ENCODE assay signal across 1 cellular context in the genomic region with DNA sequence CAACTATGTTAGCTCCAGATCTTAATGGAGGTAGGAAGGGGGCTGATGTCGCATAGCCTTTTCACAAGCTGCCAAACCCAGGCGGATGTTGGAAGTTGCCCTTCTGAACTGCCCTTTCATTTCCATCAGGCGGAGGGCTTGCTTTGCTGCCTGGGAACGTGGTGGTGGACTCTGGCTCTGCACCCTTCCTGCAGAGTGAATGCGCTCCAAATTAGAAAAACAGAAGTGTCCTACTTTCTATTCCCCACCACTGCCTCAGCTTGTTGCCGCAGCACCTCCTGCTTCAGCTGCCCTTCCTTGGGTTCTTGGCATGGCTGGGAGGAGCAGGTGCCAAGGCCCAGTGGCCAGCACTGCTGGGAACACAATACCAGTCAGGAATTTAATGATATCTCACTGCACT.
TF ChIP-seq lines count a peak whose summit lies in the region.

No MANE protein-coding gene starts in this region.

TF ChIP-seq in HepG2, 621 proteins besides CTCF, POLR2A, EP300 and RAD21 (continued from another document):
- TF ChIP-seq, protein P1, sequence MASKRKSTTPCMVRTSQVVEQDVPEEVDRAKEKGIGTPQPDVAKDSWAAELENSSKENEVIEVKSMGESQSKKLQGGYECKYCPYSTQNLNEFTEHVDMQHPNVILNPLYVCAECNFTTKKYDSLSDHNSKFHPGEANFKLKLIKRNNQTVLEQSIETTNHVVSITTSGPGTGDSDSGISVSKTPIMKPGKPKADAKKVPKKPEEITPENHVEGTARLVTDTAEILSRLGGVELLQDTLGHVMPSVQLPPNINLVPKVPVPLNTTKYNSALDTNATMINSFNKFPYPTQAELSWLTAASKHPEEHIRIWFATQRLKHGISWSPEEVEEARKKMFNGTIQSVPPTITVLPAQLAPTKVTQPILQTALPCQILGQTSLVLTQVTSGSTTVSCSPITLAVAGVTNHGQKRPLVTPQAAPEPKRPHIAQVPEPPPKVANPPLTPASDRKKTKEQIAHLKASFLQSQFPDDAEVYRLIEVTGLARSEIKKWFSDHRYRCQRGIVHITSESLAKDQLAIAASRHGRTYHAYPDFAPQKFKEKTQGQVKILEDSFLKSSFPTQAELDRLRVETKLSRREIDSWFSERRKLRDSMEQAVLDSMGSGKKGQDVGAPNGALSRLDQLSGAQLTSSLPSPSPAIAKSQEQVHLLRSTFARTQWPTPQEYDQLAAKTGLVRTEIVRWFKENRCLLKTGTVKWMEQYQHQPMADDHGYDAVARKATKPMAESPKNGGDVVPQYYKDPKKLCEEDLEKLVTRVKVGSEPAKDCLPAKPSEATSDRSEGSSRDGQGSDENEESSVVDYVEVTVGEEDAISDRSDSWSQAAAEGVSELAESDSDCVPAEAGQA (IDR thresholded peaks at IDR 0.05; ENCODE audit: low read depth), result no peak
- TF ChIP-seq, protein P1 (CRISPR knock-in tag; IDR thresholded peaks at IDR 0.05; ENCODE audit: borderline replicate concordance), result no peak
- TF ChIP-seq ZNF570 (CRISPR knock-in tag; IDR thresholded peaks at IDR 0.05; ENCODE audit: borderline replicate concordance), result no peak
- TF ChIP-seq, protein P2, sequence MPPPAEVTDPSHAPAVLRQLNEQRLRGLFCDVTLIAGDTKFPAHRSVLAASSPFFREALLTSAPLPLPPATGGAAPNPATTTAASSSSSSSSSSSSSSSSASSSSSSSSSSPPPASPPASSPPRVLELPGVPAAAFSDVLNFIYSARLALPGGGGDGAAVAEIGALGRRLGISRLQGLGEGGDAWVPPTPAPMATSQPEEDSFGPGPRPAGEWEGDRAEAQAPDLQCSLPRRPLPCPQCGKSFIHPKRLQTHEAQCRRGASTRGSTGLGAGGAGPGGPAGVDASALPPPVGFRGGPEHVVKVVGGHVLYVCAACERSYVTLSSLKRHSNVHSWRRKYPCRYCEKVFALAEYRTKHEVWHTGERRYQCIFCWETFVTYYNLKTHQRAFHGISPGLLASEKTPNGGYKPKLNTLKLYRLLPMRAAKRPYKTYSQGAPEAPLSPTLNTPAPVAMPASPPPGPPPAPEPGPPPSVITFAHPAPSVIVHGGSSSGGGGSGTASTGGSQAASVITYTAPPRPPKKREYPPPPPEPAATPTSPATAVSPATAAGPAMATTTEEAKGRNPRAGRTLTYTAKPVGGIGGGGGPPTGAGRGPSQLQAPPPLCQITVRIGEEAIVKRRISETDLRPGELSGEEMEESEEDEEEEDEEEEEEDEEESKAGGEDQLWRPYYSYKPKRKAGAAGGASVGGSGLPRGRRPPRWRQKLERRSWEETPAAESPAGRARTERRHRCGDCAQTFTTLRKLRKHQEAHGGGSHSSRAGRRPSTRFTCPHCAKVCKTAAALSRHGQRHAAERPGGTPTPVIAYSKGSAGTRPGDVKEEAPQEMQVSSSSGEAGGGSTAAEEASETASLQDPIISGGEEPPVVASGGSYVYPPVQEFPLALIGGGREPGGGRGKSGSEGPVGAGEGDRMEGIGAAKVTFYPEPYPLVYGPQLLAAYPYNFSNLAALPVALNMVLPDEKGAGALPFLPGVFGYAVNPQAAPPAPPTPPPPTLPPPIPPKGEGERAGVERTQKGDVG (CRISPR knock-in tag; IDR thresholded peaks at IDR 0.05; ENCODE audit: borderline replicate concordance), result no peak
- TF ChIP-seq, protein P3, sequence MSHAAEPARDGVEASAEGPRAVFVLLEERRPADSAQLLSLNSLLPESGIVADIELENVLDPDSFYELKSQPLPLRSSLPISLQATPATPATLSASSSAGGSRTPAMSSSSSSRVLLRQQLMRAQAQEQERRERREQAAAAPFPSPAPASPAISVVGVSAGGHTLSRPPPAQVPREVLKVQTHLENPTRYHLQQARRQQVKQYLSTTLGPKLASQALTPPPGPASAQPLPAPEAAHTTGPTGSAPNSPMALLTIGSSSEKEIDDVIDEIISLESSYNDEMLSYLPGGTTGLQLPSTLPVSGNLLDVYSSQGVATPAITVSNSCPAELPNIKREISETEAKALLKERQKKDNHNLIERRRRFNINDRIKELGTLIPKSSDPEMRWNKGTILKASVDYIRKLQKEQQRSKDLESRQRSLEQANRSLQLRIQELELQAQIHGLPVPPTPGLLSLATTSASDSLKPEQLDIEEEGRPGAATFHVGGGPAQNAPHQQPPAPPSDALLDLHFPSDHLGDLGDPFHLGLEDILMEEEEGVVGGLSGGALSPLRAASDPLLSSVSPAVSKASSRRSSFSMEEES (CRISPR knock-in tag; IDR thresholded peaks at IDR 0.05), result no peak
- no peak for TF ChIP-seq SMYD3 (CRISPR knock-in tag; IDR thresholded peaks at IDR 0.05)
- TF ChIP-seq ATAD3A (CRISPR knock-in tag; IDR thresholded peaks at IDR 0.05), result no peak
- TF ChIP-seq MED8 (CRISPR knock-in tag; IDR thresholded peaks at IDR 0.05; ENCODE audit: insufficient replicate concordance), result no peak
